ENCODE assay signal across 1 cellular context in the genomic region with DNA sequence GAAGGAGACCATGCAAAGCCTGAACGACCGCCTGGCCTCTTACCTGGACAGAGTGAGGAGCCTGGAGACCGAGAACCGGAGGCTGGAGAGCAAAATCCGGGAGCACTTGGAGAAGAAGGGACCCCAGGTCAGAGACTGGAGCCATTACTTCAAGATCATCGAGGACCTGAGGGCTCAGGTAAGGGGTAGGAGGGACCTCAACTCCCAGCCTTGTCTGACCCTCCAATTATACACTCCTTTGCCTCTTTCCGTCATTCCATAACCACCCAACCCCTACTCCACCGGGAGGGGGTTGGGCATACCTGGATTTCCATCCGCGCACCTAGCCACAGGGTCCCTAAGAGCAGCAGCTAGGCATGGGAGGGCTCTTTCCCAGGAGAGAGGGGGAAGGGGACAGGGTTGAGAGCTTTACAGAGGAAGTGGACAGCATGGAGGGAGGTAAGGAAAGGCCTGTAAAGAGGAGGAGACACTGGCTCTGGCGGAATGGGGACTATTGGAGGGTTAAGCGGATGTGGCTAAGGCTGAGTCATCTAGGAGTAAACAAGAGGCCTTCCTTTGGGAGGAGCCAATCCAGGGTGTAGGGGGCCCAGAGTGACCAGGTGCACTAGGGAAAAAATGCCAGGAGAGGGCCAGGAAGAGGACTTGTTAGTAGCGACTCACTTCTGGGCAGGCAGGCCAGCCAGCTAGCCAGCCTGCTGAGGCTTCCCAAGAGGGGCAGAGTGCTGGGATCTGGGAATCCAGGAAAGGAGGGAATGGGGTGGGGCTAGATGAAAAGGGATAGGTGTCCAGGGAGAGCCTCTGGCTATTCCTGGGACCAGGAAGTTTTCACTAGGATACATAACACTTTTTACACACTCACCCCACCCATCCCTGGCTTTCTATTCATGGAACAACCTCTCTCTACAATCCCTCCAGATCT.
TF ChIP-seq lines count a peak whose summit lies in the region.

No MANE protein-coding gene starts in this region.

TF ChIP-seq in IMR-90, 13 proteins besides CTCF, POLR2A, EP300 and RAD21:
- TF ChIP-seq FOS (IDR thresholded peaks at IDR 0.05; ENCODE audit: low read depth, low read length): peak; percentile 87
- TF ChIP-seq, protein P1, sequence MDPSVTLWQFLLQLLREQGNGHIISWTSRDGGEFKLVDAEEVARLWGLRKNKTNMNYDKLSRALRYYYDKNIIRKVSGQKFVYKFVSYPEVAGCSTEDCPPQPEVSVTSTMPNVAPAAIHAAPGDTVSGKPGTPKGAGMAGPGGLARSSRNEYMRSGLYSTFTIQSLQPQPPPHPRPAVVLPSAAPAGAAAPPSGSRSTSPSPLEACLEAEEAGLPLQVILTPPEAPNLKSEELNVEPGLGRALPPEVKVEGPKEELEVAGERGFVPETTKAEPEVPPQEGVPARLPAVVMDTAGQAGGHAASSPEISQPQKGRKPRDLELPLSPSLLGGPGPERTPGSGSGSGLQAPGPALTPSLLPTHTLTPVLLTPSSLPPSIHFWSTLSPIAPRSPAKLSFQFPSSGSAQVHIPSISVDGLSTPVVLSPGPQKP (IDR thresholded peaks at IDR 0.05; ENCODE audit: borderline replicate concordance, low read depth, low read length): no peak
- no peak for TF ChIP-seq CHD1 (IDR thresholded peaks at IDR 0.05; ENCODE audit: low read depth, low read length)
- peak; percentile 36; the same call in 1 of the 2 replicates for TF ChIP-seq MXI1 (IDR thresholded peaks at IDR 0.05; ENCODE audit: borderline replicate concordance, low read depth, low read length)
- no peak for TF ChIP-seq MAFK (IDR thresholded peaks at IDR 0.05; ENCODE audit: low read depth, low read length)
- TF ChIP-seq MAZ (IDR thresholded peaks at IDR 0.05; ENCODE audit: borderline replicate concordance, low read depth, low read length): peak; percentile 58; the same call in 1 of the 2 replicates
- TF ChIP-seq RFX5 (IDR thresholded peaks at IDR 0.05; ENCODE audit: low read depth, low read length): no peak
- TF ChIP-seq CEBPB (IDR thresholded peaks at IDR 0.05; ENCODE audit: low read depth, low read length): no peak
